Comparison of ENCODE assay signal across 14 cellular contexts in genomic region chr1:178928985-178929384, GRCh38. TPM values are rescaled to one million over a fixed set of nuclear protein-coding genes. Genes with fewer than 3 reads are reported as not detected.
DNase-seq lines count a peak whose midpoint lies in the region; ATAC-seq and TF ChIP-seq lines count a peak whose summit lies in the region.
"Had no signal": no experiment of that assay in that cellular context is flagged by ENCODE, and none has a peak within 500 bp of the region (broad histone marks: within the 10 kb centered on the region; RNA-seq: fewer than 3 reads in every experiment).

No MANE protein-coding gene starts in this region.

- H3K27me3 ChIP-seq in psoas muscle (ENCODE audit: insufficient read depth in 3 of 3, low read length in 2 of 3) (no peaks in the 10 kb centered on the region), WERI-Rb-1 (ENCODE audit: insufficient read depth, low read depth, severe bottlenecking) (no peaks in the 10 kb centered on the region)
- H3K27me3 ChIP-seq: adrenal gland had no signal

- TF ChIP-seq CTCF in GM12865 (IDR thresholded peaks at IDR 0.05; ENCODE audit: insufficient read depth, low read depth, low read length, missing control alignments) (no peak), choroid plexus epithelial cell (conservative IDR thresholded peaks at IDR 0.05; ENCODE audit: low read depth, low read length) (no peak), nephron progenitor cell (IDR thresholded peaks at IDR 0.05) (no peak), psoas muscle (IDR thresholded peaks at IDR 0.05) (no peak), WERI-Rb-1 (IDR thresholded peaks at IDR 0.05; ENCODE audit: low read depth, low read length) (no peak)

- peak overlapping the region; percentile 60 for H3K27ac Mint-ChIP-seq in nephron progenitor cell

- intact Hi-C loops in psoas muscle (cut with DNase I), result no loop called here

- H3K4me1 Mint-ChIP-seq in nephron progenitor cell, result peaks cover 64% of the 10 kb centered on the region

- WGBS in psoas muscle, 3 donors, result 32 to 56% (median 37%) methylated on average over 1 of the region's 1 CpG

- no peak overlapping the region for H3K4me3 ChIP-seq in GM12865 (ENCODE audit: low read depth, low read length)
- H3K4me3 ChIP-seq in choroid plexus epithelial cell (ENCODE audit: low read depth, low read length), result no peak overlapping the region
- no peak overlapping the region for H3K4me3 ChIP-seq in psoas muscle
- no peak overlapping the region for H3K4me3 ChIP-seq in WERI-Rb-1 (ENCODE audit: low read depth, low read length)
- H3K4me3 ChIP-seq: adrenal gland had no signal

- H3K27me3 Mint-ChIP-seq in nephron progenitor cell (ENCODE audit: low read depth, poor library complexity), result no peaks in the 10 kb centered on the region

- peaks cover 13% of the 10 kb centered on the region for H3K9me3 Mint-ChIP-seq in nephron progenitor cell

- ATAC-seq in HG02870 (IDR thresholded peaks at IDR 0.05; ENCODE audit: unreplicated experiment), result peak; percentile 53
- no peak for ATAC-seq in psoas muscle

- no peaks in the 10 kb centered on the region for H3K36me3 ChIP-seq in psoas muscle (ENCODE audit: insufficient read depth in 1 of 2, low read depth in 1 of 2)
- H3K36me3 ChIP-seq in WERI-Rb-1, result no peaks in the 10 kb centered on the region
- H3K36me3 ChIP-seq: adrenal gland had no signal

- DNase-seq in GM12865 (ENCODE audit: low read depth) (peak; percentile 16), choroid plexus epithelial cell (ENCODE audit: low read depth) (peak; percentile 34), nephron progenitor cell (no peak), psoas muscle (no peak), NK-92 (lab: John Stamatoyannopoulos, UW; ENCODE audit: unreplicated experiment) (no peak), cerebellar nuclear complex (lab: John Stamatoyannopoulos, UW) (no peak), WERI-Rb-1 (no peak)
- DNase-seq: activated CD4-positive, CD25-positive, alpha-beta regulatory T cell; adrenal gland; midbrain; NCI-H2081; retina; stimulated activated CD4-positive, alpha-beta T cell treated with anti-CD3 and anti-CD28 coated beads, Interleukin-4, amount 100 ng/mL, for 1 hour had no signal

- H3K4me1 ChIP-seq in psoas muscle, result peaks cover 7% of the 10 kb centered on the region

- peak overlapping the region; percentile 3 for H3K4me3 Mint-ChIP-seq in nephron progenitor cell

- peaks cover 17% of the 10 kb centered on the region for H3K36me3 Mint-ChIP-seq in nephron progenitor cell (ENCODE audit: low read depth)

- H3K9me3 ChIP-seq in psoas muscle (peaks cover 8% of the 10 kb centered on the region), WERI-Rb-1 (ENCODE audit: severe bottlenecking) (no peaks in the 10 kb centered on the region)

- H3K27ac ChIP-seq in psoas muscle (no peak overlapping the region), WERI-Rb-1 (no peak overlapping the region)
- H3K27ac ChIP-seq: adrenal gland had no signal

RNA-seq across cellular contexts. Expression of gene ANGPTL1, which starts 58.1 kb away (rescaled TPM):
- total RNA-seq in psoas muscle, result 10 to 100 TPM; 25.3 to 46.9 (median 42.2) TPM
- 10 to 100 TPM; 12.9 to 52.4 (median 26.1) TPM for polyA plus RNA-seq in psoas muscle

Comparison
In these comparisons a context has a peak if more than half of its experiments do, and no peak if none do; other contexts are left out.
1. DNase-seq: peak in GM12865 (single experiment) and choroid plexus epithelial cell (single experiment); none in nephron progenitor cell (single experiment), psoas muscle (0 of 2), NK-92 (single experiment), cerebellar nuclear complex (0 of 2) and WERI-Rb-1 (single experiment).